16 cellular contexts compared by ENCODE assay signal in the genomic region with DNA sequence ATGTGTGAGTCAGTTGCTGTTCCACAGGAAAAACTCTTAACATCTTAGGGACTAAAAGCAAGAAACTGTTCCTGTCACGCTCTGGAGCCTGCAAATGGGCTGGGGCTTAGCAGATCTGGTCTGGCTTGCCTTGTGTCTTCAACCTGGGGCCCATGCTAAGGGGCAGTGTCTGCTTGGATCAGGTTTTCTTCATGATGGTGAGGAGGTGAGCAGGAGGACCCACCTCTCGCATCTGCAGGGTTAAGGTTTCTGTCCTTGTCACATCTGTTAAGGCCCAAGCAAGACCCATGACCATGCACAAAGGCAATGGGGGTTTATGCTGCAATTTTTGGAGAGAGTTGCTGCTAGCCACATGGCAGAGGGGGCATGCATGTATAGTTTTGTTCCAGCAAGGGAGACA. TPM values are rescaled to one million over a fixed set of nuclear protein-coding genes. Genes with fewer than 3 reads are reported as not detected.
"Had no signal": no experiment of that assay in that cellular context is flagged by ENCODE, and none has a peak within 500 bp of the region (broad histone marks: within the 10 kb centered on the region; RNA-seq: fewer than 3 reads in every experiment).

No MANE protein-coding gene starts in this region.

RNA-seq across cellular contexts. Expression of gene CST1, which starts 8.8 kb away (rescaled TPM):
- total RNA-seq: naive thymus-derived CD8-positive, alpha-beta T cell; natural killer cell treated with Interleukin-12 subunit alpha and Interleukin-12 subunit beta and Interleukin-15 and Interleukin-18, amount 100 ng/mL, for 72 hours; neural crest cell; occipital lobe; osteoblast; psoas muscle; renal cortical epithelial cell; spleen; stomach; subcutaneous adipose tissue; temporal lobe; thoracic aorta; thyroid gland; upper lobe of right lung; urinary bladder; uterus had no signal
- polyA plus RNA-seq: naive thymus-derived CD8-positive, alpha-beta T cell; psoas muscle; spleen had no signal
